18 cellular contexts compared by ENCODE assay signal in genomic region chr12:43294881-43295280, GRCh38.
A peak's percentile ranks its signal among the peaks of the same experiment; 100 is the strongest.
DNase-seq lines count a peak whose midpoint lies in the region; ATAC-seq and TF ChIP-seq lines count a peak whose summit lies in the region.
"Had no signal": no experiment of that assay in that cellular context is flagged by ENCODE, and none has a peak within 500 bp of the region (broad histone marks: within the 10 kb centered on the region; RNA-seq: fewer than 3 reads in every experiment).

No MANE protein-coding gene starts in this region.

- H3K18ac ChIP-seq in IMR-90 (ENCODE audit: low read depth, low read length) = peak overlapping the region; percentile 86; the same call in 1 of the 2 replicates

- H2BK15ac ChIP-seq in IMR-90 (ENCODE audit: low read depth, low read length) = peak overlapping the region; percentile 46; the same call in 2 of the 3 replicates

- H3K9me3 ChIP-seq in AG04450 (ENCODE audit: control insufficient read depth, insufficient read depth, low read length) (no peaks in the 10 kb centered on the region), IMR-90 (ENCODE audit: control insufficient read depth, insufficient read depth, low read length) (no peaks in the 10 kb centered on the region), neuron (ENCODE audit: low read length) (no peaks in the 10 kb centered on the region), adrenal gland (replicated peaks in 1 of 3) (no peaks in the 10 kb centered on the region)
- H3K9me3 ChIP-seq: HAP-1 had no signal

- H2BK120ac ChIP-seq in IMR-90 (ENCODE audit: low read depth, low read length) = peak overlapping the region; percentile 78; the same call in 1 of the 2 replicates

- H4K91ac ChIP-seq in IMR-90 (ENCODE audit: insufficient read depth, low read depth, low read length) = peak overlapping the region; percentile 48

- CTCF ChIA-PET in AG04450 (lab: Charles Lee) = interaction anchor here (0.6 to 1.9 kb wide), 3 partner anchors 42 to 811 kb away, joined by 3 to 7 read pairs (median 3); no protein-coding TSS in a partner anchor
- CTCF ChIA-PET in IMR-90 (lab: Yijun Ruan, JAX) = interaction anchor here (0.6 kb wide), 1 partner anchor 259 kb away, joined by 4 read pairs; no protein-coding TSS in a partner anchor

- no peak for TF ChIP-seq RAD21 in IMR-90 (IDR thresholded peaks at IDR 0.05; ENCODE audit: low read length)

- H3K4me2 ChIP-seq in IMR-90 (ENCODE audit: low read depth, low read length) = peak overlapping the region; percentile 47

- dilution Hi-C loops in IMR-90 (cut with HindIII; ENCODE audit: low sequenced_read_pairs, unreplicated experiment) = no loop called here

- no peaks in the 10 kb centered on the region; the same call in none of the 2 replicates for H3K9me1 ChIP-seq in IMR-90 (ENCODE audit: insufficient read depth, low read length)

- no CpG with 5 or more reads among the region's 1 CpG for WGBS in IMR-90 (ENCODE audit: extremely low coverage in 2 of 2, insufficient read length in 1 of 2), 2 experiments
- WGBS in adrenal gland, 4 donors = 74 to 87% (median 82%) methylated on average over 1 of the region's 1 CpG

- H3K27ac ChIP-seq in AG04450 (ENCODE audit: low read depth, low read length) = peak overlapping the region; percentile 3
- no peak overlapping the region; the same call in 1 of the 2 replicates for H3K27ac ChIP-seq in IMR-90 (ENCODE audit: insufficient read depth, low read length)
- no peak overlapping the region for H3K27ac ChIP-seq in adrenal gland
- H3K27ac ChIP-seq in coronary artery = no peak overlapping the region
- H3K27ac ChIP-seq: 22Rv1, C4-2B had no signal

- H2BK20ac ChIP-seq in IMR-90 (ENCODE audit: low read depth, low read length) = peak overlapping the region; percentile 69

- peak overlapping the region; percentile 94; the same call in 1 of the 2 replicates for H4K5ac ChIP-seq in IMR-90 (ENCODE audit: low read depth, low read length)

- H3K4me3 ChIP-seq in AG04450 (ENCODE audit: low read depth, low read length) (no peak overlapping the region), IMR-90 (ENCODE audit: insufficient read depth, low read depth, low read length) (no peak overlapping the region), astrocyte of the spinal cord (ENCODE audit: low read depth, low read length) (no peak overlapping the region), neuron (ENCODE audit: low read length) (no peak overlapping the region), adrenal gland (no peak overlapping the region), coronary artery (no peak overlapping the region)
- H3K4me3 ChIP-seq: HAP-1, K562 had no signal

- H4K8ac ChIP-seq in IMR-90 (ENCODE audit: low read depth in 2 of 2, low read length in 2 of 2) = peak overlapping the region; percentile 64 to 65

- POLR2A ChIA-PET in AG04450 (lab: Yijun Ruan, JAX) (no interaction called here), IMR-90 (lab: Charles Lee; ENCODE audit: unreplicated experiment) (no interaction called here)

- H2AK5ac ChIP-seq in IMR-90 (ENCODE audit: low read depth, low read length) = peak overlapping the region; percentile 77; the same call in 1 of the 2 replicates

- peaks cover 17% of the 10 kb centered on the region for H3K4me1 ChIP-seq in IMR-90 (ENCODE audit: control insufficient read depth, insufficient read depth, low read length)
- H3K4me1 ChIP-seq in neuron (ENCODE audit: insufficient read depth, low read length) = no peaks in the 10 kb centered on the region
- H3K4me1 ChIP-seq in adrenal gland (replicated peaks in 1 of 2) = no peaks in the 10 kb centered on the region

- H3K4ac ChIP-seq in IMR-90 (ENCODE audit: low read depth, low read length) = peak overlapping the region; percentile 55; the same call in 1 of the 2 replicates

- H3K79me1 ChIP-seq in IMR-90 (ENCODE audit: low read depth in 1 of 2, low read length in 2 of 2) = peaks cover 0 to 3% of the 10 kb centered on the region in 2 experiments; a peak in 1 of 4 replicates

- H2AFZ ChIP-seq in IMR-90 (replicated peaks; ENCODE audit: low read length, poor library complexity) (no peak overlapping the region), neuron (ENCODE audit: low read depth, low read length) (peak overlapping the region; percentile 22)

- no peak overlapping the region; the same call in 1 of the 2 replicates for H3K23ac ChIP-seq in IMR-90 (ENCODE audit: low read depth, low read length)

- no peak for DNase-seq in AG04450 (ENCODE audit: low read depth, low spot score)
- no peak for DNase-seq in IMR-90
- peak; percentile 86 for DNase-seq in astrocyte of the spinal cord (ENCODE audit: low read depth, low spot score)
- DNase-seq in adrenal gland = no peak
- no peak for DNase-seq in coronary artery (ENCODE audit: low spot score)
- DNase-seq: AML-193; CD8-positive, alpha-beta T cell; COR-L47; DMS153; DMS79 treated with DMSO at 0.1 percent for 48 hours; GDM1 had no signal

- ATAC-seq in IMR-90 (ENCODE audit: low read depth) = no peak
- ATAC-seq in HG03139 (IDR thresholded peaks at IDR 0.05; ENCODE audit: unreplicated experiment) = no peak
- ATAC-seq: CD8-positive, alpha-beta T cell; HepG2; K562 had no signal

- H2AK9ac ChIP-seq in IMR-90 (replicated peaks; ENCODE audit: low read depth, low read length, poor library complexity) = no peak overlapping the region

- H3K56ac ChIP-seq in IMR-90 (ENCODE audit: extremely low read depth, insufficient read depth, low read length) = no peak overlapping the region; the same call in 1 of the 2 replicates

- no peaks in the 10 kb centered on the region for H3K36me3 ChIP-seq in IMR-90 (ENCODE audit: control insufficient read depth, insufficient read depth, low read length)
- H3K36me3 ChIP-seq in neuron (ENCODE audit: insufficient read depth, low read length) = no peaks in the 10 kb centered on the region
- H3K36me3 ChIP-seq in adrenal gland (replicated peaks in 1 of 2) = no peaks in the 10 kb centered on the region
- H3K36me3 ChIP-seq: HAP-1 had no signal

- H3K27me3 ChIP-seq in AG04450 (ENCODE audit: control insufficient read depth, insufficient read depth, low read length) (no peaks in the 10 kb centered on the region), IMR-90 (ENCODE audit: control insufficient read depth, insufficient read depth, low read length) (no peaks in the 10 kb centered on the region), neuron (ENCODE audit: insufficient read depth, low read length) (no peaks in the 10 kb centered on the region), adrenal gland (no peaks in the 10 kb centered on the region)

- in situ Hi-C loops in IMR-90 (cut with MboI; ENCODE audit: low sequenced_read_pairs) = loop anchor here (25.0 kb wide), 1 partner anchor 958 kb away; the partner anchor contains the start of genes PPHLN1 and ZCRB1
- in situ Hi-C loops in astrocyte of the spinal cord (cut with HindIII; ENCODE audit: low sequenced_read_pairs) = no loop called here

- no peak for TF ChIP-seq CTCF in AG04450 (IDR thresholded peaks at IDR 0.05; ENCODE audit: low read depth, low read length)
- no peak for TF ChIP-seq CTCF in IMR-90 (conservative IDR thresholded peaks at IDR 0.05; ENCODE audit: low read depth, low read length)
- TF ChIP-seq CTCF in astrocyte of the spinal cord (IDR thresholded peaks at IDR 0.05; ENCODE audit: low read depth, low read length) = no peak
- no peak for TF ChIP-seq CTCF in adrenal gland (IDR thresholded peaks at IDR 0.05)
- no peak for TF ChIP-seq CTCF in coronary artery (IDR thresholded peaks at IDR 0.05)

- TF ChIP-seq POLR2A in IMR-90 (IDR thresholded peaks at IDR 0.05; ENCODE audit: low read depth, low read length) (no peak), adrenal gland (IDR thresholded peaks at IDR 0.05) (no peak)

- no peak overlapping the region for H3K9ac ChIP-seq in IMR-90 (ENCODE audit: low read depth, low read length)

- intact Hi-C loops in IMR-90 (cut with micrococcal nuclease) (no loop called here), adrenal gland (cut with DNase I) (no loop called here)

- no peaks in the 10 kb centered on the region for H4K20me1 ChIP-seq in IMR-90 (ENCODE audit: insufficient read depth, low read length)

- peak overlapping the region; percentile 86 for H3K14ac ChIP-seq in IMR-90 (replicated peaks; ENCODE audit: low read depth, low read length)

- peak overlapping the region; percentile 73 for H2BK5ac ChIP-seq in IMR-90 (ENCODE audit: low read depth, low read length, poor library complexity, severe bottlenecking)

- BruUV-seq in IMR-90 (replicated peaks; lab: Mats Ljungman, UMichigan) = no TSS peak

TF ChIP-seq in IMR-90, 13 proteins besides CTCF, POLR2A, EP300 and RAD21:
- TF ChIP-seq MXI1 (IDR thresholded peaks at IDR 0.05; ENCODE audit: borderline replicate concordance, low read depth, low read length) (no peak), SMC3 (IDR thresholded peaks at IDR 0.05; ENCODE audit: low read depth, low read length) (no peak), FOS (IDR thresholded peaks at IDR 0.05; ENCODE audit: low read depth, low read length) (no peak), BHLHE40 (IDR thresholded peaks at IDR 0.05; ENCODE audit: low read depth, low read length) (no peak), ELK1 (IDR thresholded peaks at IDR 0.05; ENCODE audit: borderline replicate concordance, low read depth, low read length) (no peak), USF2 (IDR thresholded peaks at IDR 0.05; ENCODE audit: low read depth, low read length) (no peak), NFE2L2 (IDR thresholded peaks at IDR 0.05; ENCODE audit: low read depth, low read length) (no peak), RFX5 (IDR thresholded peaks at IDR 0.05; ENCODE audit: low read depth, low read length) (no peak), CHD1 (IDR thresholded peaks at IDR 0.05; ENCODE audit: low read depth, low read length) (no peak), RCOR1 (IDR thresholded peaks at IDR 0.05; ENCODE audit: insufficient replicate concordance, low read length) (no peak), CEBPB (IDR thresholded peaks at IDR 0.05; ENCODE audit: low read depth, low read length) (no peak), MAFK (IDR thresholded peaks at IDR 0.05; ENCODE audit: low read depth, low read length) (no peak), MAZ (IDR thresholded peaks at IDR 0.05; ENCODE audit: borderline replicate concordance, low read depth, low read length) (no peak)
